In genomic region chr19:35645680-35646511, GRCh38 we compare ENCODE assay signal across 6 cellular contexts.
DNase-seq lines count a peak whose midpoint lies in the region; ATAC-seq and TF ChIP-seq lines count a peak whose summit lies in the region.

No MANE protein-coding gene starts in this region.

- H3K4me1 ChIP-seq in DOHH2 (ENCODE audit: control insufficient read depth, low read length): peaks cover 63% of the 10 kb centered on the region

- H3K9me2 ChIP-seq in DOHH2 (replicated peaks; ENCODE audit: control insufficient read depth, low read length): no peaks in the 10 kb centered on the region

- no peak overlapping the region for H3K27ac ChIP-seq in DOHH2 (ENCODE audit: low read depth, low read length)
- H3K27ac ChIP-seq in VCaP: peak overlapping the region; percentile 92; the same call in 1 of the 2 replicates

- H3K27me3 ChIP-seq in DOHH2 (ENCODE audit: control insufficient read depth, low read length): no peaks in the 10 kb centered on the region

- TF ChIP-seq CTCF in DOHH2 (IDR thresholded peaks at IDR 0.05; ENCODE audit: low read depth, low read length, poor library complexity, severe bottlenecking) (no peak), VCaP (conservative IDR thresholded peaks at IDR 0.05) (no peak), nephron progenitor cell (IDR thresholded peaks at IDR 0.05) (no peak)

- H3K27ac Mint-ChIP-seq in nephron progenitor cell: no peak overlapping the region

- H4K20me1 ChIP-seq in DOHH2 (ENCODE audit: control insufficient read depth, insufficient read depth, low read depth, low read length): peaks cover 3% of the 10 kb centered on the region; the same call in 1 of the 2 replicates

- no peak for DNase-seq in nephron progenitor cell
- no peak for DNase-seq in SW 1271 (lab: John Stamatoyannopoulos, UW)
- DNase-seq in stimulated activated CD4-positive, alpha-beta T cell treated with anti-CD3 and anti-CD28 coated beads, Interleukin-4, amount 100 ng/mL, for 4 hours: no peak

- ATAC-seq in HG02981 (IDR thresholded peaks at IDR 0.05; ENCODE audit: unreplicated experiment): no peak

- H3K9me3 Mint-ChIP-seq in nephron progenitor cell: no peaks in the 10 kb centered on the region

- H3K4me3 Mint-ChIP-seq in nephron progenitor cell: peak overlapping the region; percentile 84

- H3K4me2 ChIP-seq in DOHH2 (ENCODE audit: low read length): peak overlapping the region; percentile 92; the same call in 1 of the 2 replicates

- H3K9me3 ChIP-seq in DOHH2 (ENCODE audit: control insufficient read depth, insufficient read depth, low read length): no peaks in the 10 kb centered on the region

- H3K4me1 Mint-ChIP-seq in nephron progenitor cell: peaks cover 47% of the 10 kb centered on the region

- peaks cover 19% of the 10 kb centered on the region for H3K36me3 ChIP-seq in DOHH2 (ENCODE audit: control insufficient read depth, low read length)

- H3K27me3 Mint-ChIP-seq in nephron progenitor cell (ENCODE audit: low read depth, poor library complexity): peaks cover 7% of the 10 kb centered on the region

- H3K79me2 ChIP-seq in DOHH2 (ENCODE audit: control insufficient read depth, low read length): peaks cover 28% of the 10 kb centered on the region

- no peak overlapping the region for H3K4me3 ChIP-seq in DOHH2 (ENCODE audit: low read length)

- peaks cover 10% of the 10 kb centered on the region for H3F3A ChIP-seq in DOHH2 (ENCODE audit: control insufficient read depth, insufficient read depth)

- H3K36me3 Mint-ChIP-seq in nephron progenitor cell (ENCODE audit: low read depth): peaks cover under 1% of the 10 kb centered on the region
